ENCODE assay signal across 15 cellular contexts in genomic region chr18:59127047-59127446, GRCh38. TPM values are rescaled to one million over a fixed set of nuclear protein-coding genes. Genes with fewer than 3 reads are reported as not detected.
DNase-seq lines count a peak whose midpoint lies in the region; ATAC-seq and TF ChIP-seq lines count a peak whose summit lies in the region.
"Had no signal": no experiment of that assay in that cellular context is flagged by ENCODE, and none has a peak within 500 bp of the region (broad histone marks: within the 10 kb centered on the region; RNA-seq: fewer than 3 reads in every experiment).

No MANE protein-coding gene starts in this region.

- no peaks in the 10 kb centered on the region for H3K9me3 Mint-ChIP-seq in activated naive CD8-positive, alpha-beta T cell treated with anti-CD3 and anti-CD28 coated beads, Interleukin-2, amount 50 U/mL, for 24 hours
- peaks cover 1% of the 10 kb centered on the region for H3K9me3 Mint-ChIP-seq in activated naive CD8-positive, alpha-beta T cell treated with anti-CD3 and anti-CD28 coated beads for 36 hours

- no peak for DNase-seq in activated naive CD8-positive, alpha-beta T cell treated with anti-CD3 and anti-CD28 coated beads, Interleukin-2, amount 50 U/mL, for 24 hours
- no peak for DNase-seq in activated naive CD8-positive, alpha-beta T cell treated with anti-CD3 and anti-CD28 coated beads for 36 hours
- DNase-seq in WERI-Rb-1 (no peak), mesendoderm (peak; percentile 58), NCI-H82 treated with DMSO at 0.1 percent for 48 hours (lab: John Stamatoyannopoulos, UW; ENCODE audit: unreplicated experiment) (no peak), middle frontal gyrus (ENCODE audit: extremely low spot score, low spot score) (no peak), HAP-1 (ENCODE audit: low spot score in 2 of 2) (no peak)
- DNase-seq: CD4-positive, alpha-beta memory T cell; NCI-H1092; NCI-H1694 treated with DMSO at 0.1 percent for 48 hours; NCI-H2171; NK-92 treated with Interleukin-12 subunit alpha and Interleukin-12 subunit beta, amount 100 ng/mL, for 24 hours had no signal

- no peak overlapping the region for H3K27ac Mint-ChIP-seq in activated naive CD8-positive, alpha-beta T cell treated with anti-CD3 and anti-CD28 coated beads, Interleukin-2, amount 50 U/mL, for 24 hours
- H3K27ac Mint-ChIP-seq in activated naive CD8-positive, alpha-beta T cell treated with anti-CD3 and anti-CD28 coated beads for 36 hours = no peak overlapping the region
- H3K27ac Mint-ChIP-seq: B cell; CD4-positive, alpha-beta memory T cell had no signal

- H4K8ac ChIP-seq in mesendoderm (ENCODE audit: low read depth, low read length) = no peak overlapping the region

- H3K56ac ChIP-seq in mesendoderm (ENCODE audit: low read length) = no peak overlapping the region

- H2BK5ac ChIP-seq in mesendoderm (ENCODE audit: low read length) = no peak overlapping the region

- peaks cover 45% of the 10 kb centered on the region for H3K27me3 Mint-ChIP-seq in activated naive CD8-positive, alpha-beta T cell treated with anti-CD3 and anti-CD28 coated beads, Interleukin-2, amount 50 U/mL, for 24 hours
- peaks cover 35% of the 10 kb centered on the region for H3K27me3 Mint-ChIP-seq in activated naive CD8-positive, alpha-beta T cell treated with anti-CD3 and anti-CD28 coated beads for 36 hours

- no peak overlapping the region for H3K23ac ChIP-seq in mesendoderm (ENCODE audit: low read length)

- H3K27ac ChIP-seq in HEK293 (ENCODE audit: extremely low read depth, low read depth, low read length) (no peak overlapping the region), WERI-Rb-1 (no peak overlapping the region), mesendoderm (ENCODE audit: low read depth, low read length) (no peak overlapping the region)

- H3K4me1 Mint-ChIP-seq in activated naive CD8-positive, alpha-beta T cell treated with anti-CD3 and anti-CD28 coated beads, Interleukin-2, amount 50 U/mL, for 24 hours = peaks cover 2% of the 10 kb centered on the region
- H3K4me1 Mint-ChIP-seq in activated naive CD8-positive, alpha-beta T cell treated with anti-CD3 and anti-CD28 coated beads for 36 hours = no peaks in the 10 kb centered on the region
- H3K4me1 Mint-ChIP-seq: B cell; CD4-positive, alpha-beta memory T cell had no signal

- POLR2A ChIA-PET in HEK293 (lab: Yijun Ruan, JAX) = no interaction called here

- CTCF ChIA-PET in HEK293 (lab: Yijun Ruan, JAX) = interaction anchor here (1.9 kb wide), 1 partner anchor 275 kb away, joined by 4 read pairs; no protein-coding TSS in a partner anchor

- H4K5ac ChIP-seq in mesendoderm (ENCODE audit: low read length) = no peak overlapping the region

- H3K4ac ChIP-seq in mesendoderm (ENCODE audit: low read depth, low read length) = no peak overlapping the region

- H3K4me1 ChIP-seq in HEK293 (ENCODE audit: control insufficient read depth, insufficient read depth, low read length) = no peaks in the 10 kb centered on the region
- H3K4me1 ChIP-seq in mesendoderm (ENCODE audit: control insufficient read depth, low read depth, low read length) = no peaks in the 10 kb centered on the region
- no peaks in the 10 kb centered on the region for H3K4me1 ChIP-seq in HAP-1

- H3K36me3 Mint-ChIP-seq in activated naive CD8-positive, alpha-beta T cell treated with anti-CD3 and anti-CD28 coated beads, Interleukin-2, amount 50 U/mL, for 24 hours (ENCODE audit: low read depth) = no peaks in the 10 kb centered on the region
- H3K36me3 Mint-ChIP-seq in activated naive CD8-positive, alpha-beta T cell treated with anti-CD3 and anti-CD28 coated beads for 36 hours = no peaks in the 10 kb centered on the region
- H3K36me3 Mint-ChIP-seq: CD4-positive, alpha-beta memory T cell had no signal

- no peak overlapping the region for H2BK120ac ChIP-seq in mesendoderm (ENCODE audit: low read depth, low read length)

- H3K36me3 ChIP-seq in HEK293 (ENCODE audit: control insufficient read depth in 2 of 2, insufficient read depth in 1 of 2, low read length in 2 of 2) (no peaks in the 10 kb centered on the region), WERI-Rb-1 (no peaks in the 10 kb centered on the region), mesendoderm (ENCODE audit: control insufficient read depth, insufficient read depth, low read length) (no peaks in the 10 kb centered on the region), HAP-1 (replicated peaks) (no peaks in the 10 kb centered on the region)

- in situ Hi-C loops in HAP-1 (cut with MboI; ENCODE audit: low sequenced_read_pairs) = no loop called here

- no peak overlapping the region for H3K9ac ChIP-seq in mesendoderm (ENCODE audit: low read length)

- no peak overlapping the region for H3K4me3 ChIP-seq in HEK293 (ENCODE audit: low read depth, low read length)
- H3K4me3 ChIP-seq in WERI-Rb-1 (ENCODE audit: low read depth, low read length) = no peak overlapping the region
- H3K4me3 ChIP-seq in mesendoderm (ENCODE audit: low read length) = no peak overlapping the region
- H3K4me3 ChIP-seq in HAP-1 = no peak overlapping the region
- H3K4me3 ChIP-seq: K562 had no signal

- no peak overlapping the region for H2BK15ac ChIP-seq in mesendoderm (replicated peaks; ENCODE audit: low read depth)

- WGBS in mesendoderm (ENCODE audit: extremely low coverage, insufficient coverage, low lambda C conversion rate) = no CpG with 5 or more reads among the region's 6 CpGs

- H3K79me2 ChIP-seq in mesendoderm (ENCODE audit: control insufficient read depth, insufficient read depth, low read length) = no peaks in the 10 kb centered on the region

- peak; percentile 23 for ATAC-seq in activated naive CD8-positive, alpha-beta T cell treated with anti-CD3 and anti-CD28 coated beads, Interleukin-2, amount 50 U/mL, for 24 hours
- ATAC-seq: K562 had no signal

- TF ChIP-seq CTCF in HEK293 (tag by site-specific recombination; IDR thresholded peaks at IDR 0.05) = 0 out of 2 replicates have a peak, but pooled peaks have one; percentile 8
- 0 out of 2 replicates have a peak, but pooled peaks have one; percentile 11 for TF ChIP-seq CTCF in WERI-Rb-1 (IDR thresholded peaks at IDR 0.05; ENCODE audit: low read depth, low read length)

- H3K79me1 ChIP-seq in mesendoderm (ENCODE audit: low read length) = no peaks in the 10 kb centered on the region

- no peak overlapping the region for H3K4me3 Mint-ChIP-seq in activated naive CD8-positive, alpha-beta T cell treated with anti-CD3 and anti-CD28 coated beads, Interleukin-2, amount 50 U/mL, for 24 hours
- no peak overlapping the region for H3K4me3 Mint-ChIP-seq in activated naive CD8-positive, alpha-beta T cell treated with anti-CD3 and anti-CD28 coated beads for 36 hours
- H3K4me3 Mint-ChIP-seq: B cell; CD4-positive, alpha-beta memory T cell had no signal

- no peak overlapping the region for H2AK5ac ChIP-seq in mesendoderm (ENCODE audit: low read length)

- H3K9me3 ChIP-seq in HEK293 (ENCODE audit: control insufficient read depth, insufficient read depth, low read depth, low read length) (no peaks in the 10 kb centered on the region), WERI-Rb-1 (ENCODE audit: severe bottlenecking) (no peaks in the 10 kb centered on the region), HAP-1 (no peaks in the 10 kb centered on the region)

- H3K4me2 ChIP-seq in mesendoderm (ENCODE audit: low read length) = no peak overlapping the region

- no peak overlapping the region for H3K18ac ChIP-seq in mesendoderm (ENCODE audit: low read length)

- H3K27me3 ChIP-seq in WERI-Rb-1 (ENCODE audit: insufficient read depth, low read depth, severe bottlenecking) (no peaks in the 10 kb centered on the region), mesendoderm (ENCODE audit: insufficient read depth, low read length, poor library complexity) (peaks cover under 1% of the 10 kb centered on the region), HAP-1 (ENCODE audit: low read depth) (peaks cover 24% of the 10 kb centered on the region)

TF ChIP-seq in HEK293, 187 proteins besides CTCF, POLR2A, EP300 and RAD21:
- TF ChIP-seq ZNF174 (tag by site-specific recombination; IDR thresholded peaks at IDR 0.05) (no peak), ZNF157 (tag by site-specific recombination; IDR thresholded peaks at IDR 0.05) (no peak), ZNF214 (tag by site-specific recombination; IDR thresholded peaks at IDR 0.05; ENCODE audit: borderline replicate concordance) (no peak), ZSCAN23 (tag by site-specific recombination; IDR thresholded peaks at IDR 0.05) (no peak), KLF16 (tag by site-specific recombination; IDR thresholded peaks at IDR 0.05) (no peak), ZNF626 (tag by site-specific recombination; IDR thresholded peaks at IDR 0.05) (no peak), ZNF132 (tag by site-specific recombination; IDR thresholded peaks at IDR 0.05; ENCODE audit: borderline replicate concordance) (no peak), ZBTB1 (tag by site-specific recombination; IDR thresholded peaks at IDR 0.05) (no peak), ZNF621 (tag by site-specific recombination; IDR thresholded peaks at IDR 0.05) (no peak), ZNF391 (tag by site-specific recombination; IDR thresholded peaks at IDR 0.05; ENCODE audit: borderline replicate concordance, low read depth) (no peak), ZNF558 (tag by site-specific recombination; IDR thresholded peaks at IDR 0.05) (no peak), ZNF701 (tag by site-specific recombination; IDR thresholded peaks at IDR 0.05) (no peak), ZNF311 (tag by site-specific recombination; IDR thresholded peaks at IDR 0.05; ENCODE audit: borderline replicate concordance) (no peak), GLI4 (tag by site-specific recombination; IDR thresholded peaks at IDR 0.05) (no peak), ZNF610 (tag by site-specific recombination; IDR thresholded peaks at IDR 0.05; ENCODE audit: borderline replicate concordance) (no peak)
- TF ChIP-seq, protein P1, sequence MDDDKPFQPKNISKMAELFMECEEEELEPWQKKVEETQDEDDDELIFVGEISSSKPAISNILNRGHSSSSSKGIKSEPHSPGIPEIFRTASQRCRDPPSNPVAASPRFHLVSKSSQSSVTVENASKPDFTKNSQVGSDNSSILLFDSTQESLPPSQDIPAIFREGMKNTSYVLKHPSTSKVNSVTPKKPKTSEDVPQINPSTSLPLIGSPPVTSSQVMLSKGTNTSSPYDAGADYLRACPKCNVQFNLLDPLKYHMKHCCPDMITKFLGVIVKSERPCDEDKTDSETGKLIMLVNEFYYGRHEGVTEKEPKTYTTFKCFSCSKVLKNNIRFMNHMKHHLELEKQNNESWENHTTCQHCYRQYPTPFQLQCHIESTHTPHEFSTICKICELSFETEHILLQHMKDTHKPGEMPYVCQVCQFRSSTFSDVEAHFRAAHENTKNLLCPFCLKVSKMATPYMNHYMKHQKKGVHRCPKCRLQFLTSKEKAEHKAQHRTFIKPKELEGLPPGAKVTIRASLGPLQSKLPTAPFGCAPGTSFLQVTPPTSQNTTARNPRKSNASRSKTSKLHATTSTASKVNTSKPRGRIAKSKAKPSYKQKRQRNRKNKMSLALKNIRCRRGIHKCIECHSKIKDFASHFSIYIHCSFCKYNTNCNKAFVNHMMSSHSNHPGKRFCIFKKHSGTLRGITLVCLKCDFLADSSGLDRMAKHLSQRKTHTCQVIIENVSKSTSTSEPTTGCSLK (tag by site-specific recombination; IDR thresholded peaks at IDR 0.05) = no peak

RNA-seq across cellular contexts. Expression of gene SEC11C, which starts 12.6 kb away (rescaled TPM):
- 10 to 100 TPM; 56.8 to 57.8 TPM for total RNA-seq in activated naive CD8-positive, alpha-beta T cell treated with anti-CD3 and anti-CD28 coated beads for 36 hours
- 87.8 TPM for polyA plus RNA-seq in mesendoderm (2013, experiment 1 of 2)
- 85.7 TPM for polyA plus RNA-seq in mesendoderm (2013, experiment 2 of 2)
